In genomic region chr10:7866191-7866590, GRCh38 we compare ENCODE assay signal across 20 cellular contexts.
"Had no signal": no experiment of that assay in that cellular context is flagged by ENCODE, and none has a peak within 500 bp of the region (broad histone marks: within the 10 kb centered on the region; RNA-seq: fewer than 3 reads in every experiment).

No MANE protein-coding gene starts in this region.

- H3K27ac ChIP-seq: gastrocnemius medialis, heart right ventricle, pancreas, testis had no signal

- H3K4me1 ChIP-seq: gastrocnemius medialis, heart right ventricle, pancreas, testis had no signal

- H3K4me3 ChIP-seq: gastrocnemius medialis, heart right ventricle, pancreas, testis had no signal

- H3K4me1 Mint-ChIP-seq: nephron had no signal

- ATAC-seq: esophagus mucosa; gastrocnemius medialis; heart right ventricle; left lobe of liver; pancreas; right cardiac atrium; stimulated activated effector memory CD8-positive, alpha-beta T cell treated with anti-CD3 and anti-CD28 coated beads, Interleukin-12 subunit alpha, Interleukin-12 subunit beta, amount 100 ng/mL, for 72 hours had no signal

- H3K36me3 Mint-ChIP-seq: stimulated activated effector memory CD8-positive, alpha-beta T cell treated with anti-CD3 and anti-CD28 coated beads, Interleukin-12 subunit alpha, Interleukin-12 subunit beta, amount 100 ng/mL, for 72 hours had no signal

- DNase-seq: effector memory CD4-positive, alpha-beta T cell; gastrocnemius medialis; heart right ventricle; hypothalamus; mammary epithelial cell; naive B cell; occipital lobe; pancreas; right cardiac atrium; stimulated activated CD4-positive, alpha-beta T cell treated with anti-CD3 and anti-CD28 coated beads, Interleukin-4, amount 100 ng/mL, for 1 hour; stimulated activated CD8-positive, alpha-beta memory T cell treated with anti-CD3 and anti-CD28 coated beads, Interleukin-4, amount 100 ng/mL, for 48 hours; testis; trophoblast cell had no signal

- H3K27me3 Mint-ChIP-seq: naive B cell; stimulated activated naive CD8-positive, alpha-beta T cell treated with anti-CD3 and anti-CD28 coated beads, Interleukin-15, Interleukin-2, amounts not matched to agents 100 ng/mL and 50 ng/mL, for 24 hours had no signal

- H3K4me3 Mint-ChIP-seq: mesothelial cell of epicardium; naive B cell; nephron; stimulated activated effector memory CD8-positive, alpha-beta T cell treated with anti-CD3 and anti-CD28 coated beads, Interleukin-12 subunit alpha, Interleukin-12 subunit beta, amount 100 ng/mL, for 72 hours; stimulated activated naive CD8-positive, alpha-beta T cell treated with anti-CD3 and anti-CD28 coated beads, Interleukin-15, Interleukin-2, amounts not matched to agents 100 ng/mL and 50 ng/mL, for 24 hours had no signal

- H3K9me3 ChIP-seq: pancreas, testis had no signal

- H3K27me3 ChIP-seq: gastrocnemius medialis, heart right ventricle, pancreas, testis had no signal

- H3K27ac Mint-ChIP-seq: mesothelial cell of epicardium; nephron; progenitor cell of endocrine pancreas; stimulated activated effector memory CD8-positive, alpha-beta T cell treated with anti-CD3 and anti-CD28 coated beads, Interleukin-12 subunit alpha, Interleukin-12 subunit beta, amount 100 ng/mL, for 72 hours; stimulated activated naive CD8-positive, alpha-beta T cell treated with anti-CD3 and anti-CD28 coated beads, Interleukin-15, Interleukin-2, amounts not matched to agents 100 ng/mL and 50 ng/mL, for 24 hours had no signal

- H3K36me3 ChIP-seq: gastrocnemius medialis, pancreas had no signal
